17 cellular contexts compared by ENCODE assay signal in genomic region chr1:159786465-159786864, GRCh38. TPM values are rescaled to one million over a fixed set of nuclear protein-coding genes. Genes with fewer than 3 reads are reported as not detected.
"Had no signal": no experiment of that assay in that cellular context is flagged by ENCODE, and none has a peak within 500 bp of the region (broad histone marks: within the 10 kb centered on the region; RNA-seq: fewer than 3 reads in every experiment).

No MANE protein-coding gene starts in this region.

- H3K36me3 ChIP-seq: brain microvascular endothelial cell, suprapubic skin, vagina had no signal

- H3K27ac ChIP-seq: brain microvascular endothelial cell, parathyroid adenoma, suprapubic skin, vagina had no signal

- H3K9me3 ChIP-seq: suprapubic skin, vagina had no signal

- H3K4me3 ChIP-seq: suprapubic skin, vagina had no signal

- H3K4me1 ChIP-seq: parathyroid adenoma had no signal

- H3K9ac ChIP-seq: parathyroid adenoma had no signal

- H3K27me3 ChIP-seq: brain microvascular endothelial cell, suprapubic skin, vagina had no signal

- H2AFZ ChIP-seq: parathyroid adenoma had no signal

- H3K79me2 ChIP-seq: parathyroid adenoma had no signal

- DNase-seq: activated CD4-positive, alpha-beta T cell treated with anti-CD3 and anti-CD28 coated beads, Interleukin-2, amount 10 ng/mL, durations not matched to agents 7 days and 5 days; activated CD8-positive, alpha-beta T cell treated with anti-CD3 and anti-CD28 coated beads, Interleukin-2, amount 10 ng/mL, durations not matched to agents 7 days and 5 days; activated naive CD4-positive, alpha-beta T cell treated with anti-CD3 and anti-CD28 coated beads, Interleukin-2, amount 10 ng/mL, durations not matched to agents 7 days and 5 days; activated naive CD8-positive, alpha-beta T cell treated with anti-CD3 and anti-CD28 coated beads, Interleukin-2, amount 50 U/mL, for 24 hours; activated T-cell treated with anti-CD3 and anti-CD28 coated beads, Interleukin-2, amount 50 U/mL, for 24 hours; aorta; brain microvascular endothelial cell; cortex of kidney; effector CD4-positive, alpha-beta T cell; natural killer cell; T-cell; trophoblast cell had no signal

RNA-seq across cellular contexts. Expression of gene FCRL6, which starts 15.7 kb away (rescaled TPM):
- total RNA-seq: esophagus mucosa, glomerular endothelial cell, vagina had no signal

RNA-seq across cellular contexts. Expression of gene SLAMF8, which starts 40.2 kb away (rescaled TPM):
- total RNA-seq: glomerular endothelial cell had no signal
